9 cellular contexts compared by ENCODE assay signal in genomic region chr2:157782057-157782845, GRCh38.
DNase-seq lines count a peak whose midpoint lies in the region; ATAC-seq and TF ChIP-seq lines count a peak whose summit lies in the region.
"Had no signal": no experiment of that assay in that cellular context is flagged by ENCODE, and none has a peak within 500 bp of the region (broad histone marks: within the 10 kb centered on the region; RNA-seq: fewer than 3 reads in every experiment).

No MANE protein-coding gene starts in this region.

- TF ChIP-seq CTCF in CD4-positive, alpha-beta T cell (IDR thresholded peaks at IDR 0.05) = peak; percentile 25
- peak; percentile 24; the same call in 1 of the 2 replicates for TF ChIP-seq CTCF in MM.1S (IDR thresholded peaks at IDR 0.05; ENCODE audit: low read length)
- TF ChIP-seq CTCF in brain (conservative IDR thresholded peaks at IDR 0.05) = peak; percentile 22 to 45
- TF ChIP-seq CTCF in nephron (IDR thresholded peaks at IDR 0.05; ENCODE audit: unreplicated experiment in 3 of 3) = peak; percentile 17 to 39 (median 21)
- TF ChIP-seq CTCF in GM10266 (IDR thresholded peaks at IDR 0.05; ENCODE audit: control insufficient read depth, insufficient read depth, low read depth, missing control alignments) = no peak

- intact Hi-C loops in CD4-positive, alpha-beta T cell (cut with DNase I, micrococcal nuclease) = loop anchor here in 1 of 2 experiments (10.0 kb wide), 1 partner anchor 113 kb away; no protein-coding TSS in a partner anchor

- H3K4me1 ChIP-seq in MM.1S (ENCODE audit: low read length) = peaks cover 13% of the 10 kb centered on the region

- ATAC-seq in CD4-positive, alpha-beta T cell (ENCODE audit: poor library complexity) = peak; percentile 41
- no peak for ATAC-seq in HG03432 (IDR thresholded peaks at IDR 0.05; ENCODE audit: unreplicated experiment)

- POLR2A ChIA-PET in CD4-positive, alpha-beta T cell (lab: Charles Lee) = no interaction called here

- no peak overlapping the region for H3K9ac ChIP-seq in MM.1S (ENCODE audit: low read length)

- H3K27ac ChIP-seq in CD4-positive, alpha-beta T cell (ENCODE audit: low read depth, low read length) = no peak overlapping the region
- H3K27ac ChIP-seq in MM.1S (ENCODE audit: low read length) = no peak overlapping the region

- H3K79me2 ChIP-seq in MM.1S (ENCODE audit: low read length) = no peaks in the 10 kb centered on the region

- H3F3A ChIP-seq in MM.1S (ENCODE audit: insufficient read depth, low read length) = no peaks in the 10 kb centered on the region

- H3K27ac Mint-ChIP-seq in CD4-positive, alpha-beta T cell = peak overlapping the region; percentile 42
- H3K27ac Mint-ChIP-seq in brain (peak overlapping the region in 1 of 5 experiments; percentile 61), nephron (peak overlapping the region; percentile 31 to 51 (median 44))

- CTCF ChIA-PET in CD4-positive, alpha-beta T cell (lab: Charles Lee) = no interaction called here

- H3K36me3 Mint-ChIP-seq in CD4-positive, alpha-beta T cell (ENCODE audit: low read depth) = peaks cover 34% of the 10 kb centered on the region
- peaks cover 36% of the 10 kb centered on the region for H3K36me3 Mint-ChIP-seq in brain
- H3K36me3 Mint-ChIP-seq in nephron (ENCODE audit: low read depth) = peaks cover 21% of the 10 kb centered on the region

- H3K4me1 Mint-ChIP-seq in CD4-positive, alpha-beta T cell (ENCODE audit: low read depth) = peaks cover 45% of the 10 kb centered on the region
- peaks cover 53% of the 10 kb centered on the region for H3K4me1 Mint-ChIP-seq in brain
- H3K4me1 Mint-ChIP-seq in nephron = peaks cover 42% of the 10 kb centered on the region

- no peak overlapping the region for H3K4me2 ChIP-seq in MM.1S (ENCODE audit: low read depth, low read length)

- no peak for DNase-seq in CD4-positive, alpha-beta T cell
- DNase-seq in MM.1S (peak; percentile 13), GM10266 (ENCODE audit: extremely low spot score) (no peak), NCI-H1417 (lab: John Stamatoyannopoulos, UW) (no peak), SK-N-DZ (ENCODE audit: low spot score) (no peak)
- DNase-seq: activated naive CD4-positive, alpha-beta T cell treated with anti-CD3 and anti-CD28 coated beads, Interleukin-2, amount 50 U/mL, for 16 hours had no signal

- no peaks in the 10 kb centered on the region for H4K20me1 ChIP-seq in MM.1S (ENCODE audit: insufficient read depth, low read length)

- no peak overlapping the region for H3K4me3 ChIP-seq in MM.1S (ENCODE audit: low read length)

- no peaks in the 10 kb centered on the region for H3K36me3 ChIP-seq in MM.1S (replicated peaks; ENCODE audit: insufficient read depth, low read length)

- no peak overlapping the region for H2AFZ ChIP-seq in MM.1S (ENCODE audit: low read length)

- H3K9me3 ChIP-seq in CD4-positive, alpha-beta T cell (ENCODE audit: control insufficient read depth, low read length) = no peaks in the 10 kb centered on the region
- H3K9me3 ChIP-seq in MM.1S (replicated peaks; ENCODE audit: insufficient read depth, low read length) = no peaks in the 10 kb centered on the region

- no peaks in the 10 kb centered on the region for H3K27me3 ChIP-seq in CD4-positive, alpha-beta T cell (ENCODE audit: control insufficient read depth, insufficient read depth, low read length)
- H3K27me3 ChIP-seq in MM.1S (replicated peaks; ENCODE audit: insufficient read depth, low read length) = no peaks in the 10 kb centered on the region

- no peaks in the 10 kb centered on the region for H3K9me2 ChIP-seq in MM.1S (replicated peaks; ENCODE audit: insufficient read depth, low read length)

- no peaks in the 10 kb centered on the region for H3K9me3 Mint-ChIP-seq in CD4-positive, alpha-beta T cell
- no peaks in the 10 kb centered on the region for H3K9me3 Mint-ChIP-seq in brain
- H3K9me3 Mint-ChIP-seq in nephron = no peaks in the 10 kb centered on the region

- no peak overlapping the region for H3K4me3 Mint-ChIP-seq in CD4-positive, alpha-beta T cell
- no peak overlapping the region for H3K4me3 Mint-ChIP-seq in brain
- no peak overlapping the region for H3K4me3 Mint-ChIP-seq in nephron

- no peaks in the 10 kb centered on the region for H3K27me3 Mint-ChIP-seq in CD4-positive, alpha-beta T cell
- H3K27me3 Mint-ChIP-seq in brain (no peaks in the 10 kb centered on the region), nephron (ENCODE audit: low read depth) (peaks cover 5% of the 10 kb centered on the region)
